ENCODE assay signal across 8 cellular contexts in genomic region chr16:58684354-58685083, GRCh38. TPM values are rescaled to one million over a fixed set of nuclear protein-coding genes. Genes with fewer than 3 reads are reported as not detected.
DNase-seq lines count a peak whose midpoint lies in the region; ATAC-seq, FAIRE-seq and TF ChIP-seq lines count a peak whose summit lies in the region.

A gene with protein sequence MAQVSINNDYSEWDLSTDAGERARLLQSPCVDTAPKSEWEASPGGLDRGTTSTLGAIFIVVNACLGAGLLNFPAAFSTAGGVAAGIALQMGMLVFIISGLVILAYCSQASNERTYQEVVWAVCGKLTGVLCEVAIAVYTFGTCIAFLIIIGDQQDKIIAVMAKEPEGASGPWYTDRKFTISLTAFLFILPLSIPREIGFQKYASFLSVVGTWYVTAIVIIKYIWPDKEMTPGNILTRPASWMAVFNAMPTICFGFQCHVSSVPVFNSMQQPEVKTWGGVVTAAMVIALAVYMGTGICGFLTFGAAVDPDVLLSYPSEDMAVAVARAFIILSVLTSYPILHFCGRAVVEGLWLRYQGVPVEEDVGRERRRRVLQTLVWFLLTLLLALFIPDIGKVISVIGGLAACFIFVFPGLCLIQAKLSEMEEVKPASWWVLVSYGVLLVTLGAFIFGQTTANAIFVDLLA (minus strand): TSS chr16:58684770. CDS start chr16:58680126, 4,644 bp downstream.

- CTCF ChIA-PET in HepG2 (lab: Yijun Ruan, JAX; ENCODE audit: low intra/inter-chr PET ratio, low total read pairs): no interaction called here

- TF ChIP-seq EP300 in HepG2 (IDR thresholded peaks at IDR 0.05; ENCODE audit: low read depth in 2 of 2, low read length in 2 of 2) (no peak), HepG2 (CRISPR knock-in tag; IDR thresholded peaks at IDR 0.05; ENCODE audit: borderline replicate concordance) (no peak; the same call in 1 of the 2 replicates)

- peak within 1 kb of the TSS; percentile 93 for H3K4me2 ChIP-seq in HepG2 (ENCODE audit: low read depth, low read length)

- no TSS peak for BruUV-seq in HepG2 (replicated peaks; lab: Mats Ljungman, UMichigan)

- peak within 1 kb of the TSS; percentile 48 for H3K27ac ChIP-seq in HepG2 (ENCODE audit: extremely low read length, insufficient read depth, low read length)

- TF ChIP-seq CTCF in AG09319 (IDR thresholded peaks at IDR 0.05; ENCODE audit: low read depth, low read length) (no peak), HepG2 (CRISPR knock-in tag; IDR thresholded peaks at IDR 0.05) (peak; percentile 13; the same call in 1 of the 2 replicates)

- FAIRE-seq in HepG2 (lab: Jason Lieb, UNC): peak; percentile 92

- TF ChIP-seq POLR2A in HepG2 (IDR thresholded peaks at IDR 0.05; ENCODE audit: insufficient read depth in 1 of 2, low read depth in 2 of 2, low read length in 2 of 2): peak; percentile 66 to 81

- peak; percentile 36 for DNase-seq in AG09319 (ENCODE audit: extremely low read depth, low read depth)
- DNase-seq in NCI-H524 (lab: John Stamatoyannopoulos, UW): peak; percentile 29 to 77
- DNase-seq in activated CD4-positive, alpha-beta T cell treated with anti-CD3 and anti-CD28 coated beads, Interleukin-2, amount 50 U/mL, for 24 hours (ENCODE audit: low read depth in 1 of 2, low spot score in 1 of 2): peak; percentile 49 to 68
- DNase-seq in dermis blood vessel endothelial cell: peak; percentile 88
- DNase-seq in HepG2 (ENCODE audit: low spot score): peak; percentile 83
- DNase-seq in stimulated activated CD4-positive, alpha-beta T cell treated with anti-CD3 and anti-CD28 coated beads, Interleukin-2, amount 100 ng/mL, for 48 hours: peak; percentile 60 to 69

- peak within 1 kb of the TSS; percentile 81 to 91 (median 88) for H3K4me3 ChIP-seq in HepG2 (replicated peaks in 1 of 3; ENCODE audit: insufficient read depth in 1 of 3, low read depth in 2 of 3, low read length in 3 of 3)

- no peak; the same call in 1 of the 2 replicates for TF ChIP-seq RAD21 in HepG2 (CRISPR knock-in tag; IDR thresholded peaks at IDR 0.05)

- no peaks in the 10 kb centered on the region; a peak in 1 of 5 replicates for H3K27me3 ChIP-seq in HepG2 (ENCODE audit: control insufficient read depth in 1 of 2, insufficient read depth in 2 of 2, low read length in 2 of 2)

- intact Hi-C loops in HepG2 (cut with micrococcal nuclease; ENCODE audit: unreplicated experiment): loop anchor here (2.0 kb wide), 1 partner anchor 48 kb away; no protein-coding TSS in a partner anchor

- in situ Hi-C loops in HepG2 (cut with HindIII; ENCODE audit: extremely low pct_ligation_motif_present, low pct_unique_long_range_greater_than_20kb): loop anchor here (5.0 kb wide), 2 partner anchors 48 to 73 kb away; partner anchors contain the start of gene GOT2

- H2AFZ ChIP-seq in HepG2 (ENCODE audit: low read length): peak within 1 kb of the TSS; percentile 97

- peaks cover 19% of the 10 kb centered on the region for H3K4me1 ChIP-seq in HepG2 (ENCODE audit: insufficient read depth, low read length)

- H4K20me1 ChIP-seq in HepG2 (ENCODE audit: insufficient read depth, low read length): no peaks in the 10 kb centered on the region

- ATAC-seq in GM18873 (IDR thresholded peaks at IDR 0.05; ENCODE audit: low FRiP score, unreplicated experiment) (peak; percentile 94), HG03135 (IDR thresholded peaks at IDR 0.05; ENCODE audit: unreplicated experiment) (peak; percentile 98), HepG2 (peak; percentile 97)

- H3K9ac ChIP-seq in HepG2 (ENCODE audit: insufficient read depth, low read depth, low read length): peak within 1 kb of the TSS; percentile 81

- POLR2A ChIA-PET in HepG2 (lab: Yijun Ruan, JAX): interaction anchor here (0.6 to 2.0 kb wide), 22 partner anchors 9 to 291 kb away, joined by 3 to 11 read pairs (median 4); partner anchors contain the start of gene GOT2

- H3K79me2 ChIP-seq in HepG2 (ENCODE audit: insufficient read depth, low read length): peaks cover 5% of the 10 kb centered on the region

- WGBS in HepG2 (ENCODE audit: low lambda C conversion rate): under 1% methylated on average over 29 of the region's 41 CpGs

- H3K9me3 ChIP-seq in HepG2 (ENCODE audit: low read length): no peaks in the 10 kb centered on the region

- H3K36me3 ChIP-seq in HepG2 (replicated peaks in 1 of 2; ENCODE audit: control insufficient read depth in 1 of 2, insufficient read depth in 2 of 2, low read length in 2 of 2): peaks cover 1 to 8% of the 10 kb centered on the region in 2 experiments; a peak in 2 of 5 replicates

TF ChIP-seq in HepG2, 621 proteins besides CTCF, POLR2A, EP300 and RAD21 (continues in another document):
- TF ChIP-seq MAFG (CRISPR knock-in tag; IDR thresholded peaks at IDR 0.05) (peak; percentile 67), SP1 (IDR thresholded peaks at IDR 0.05) (no peak), SP1 (CRISPR knock-in tag; IDR thresholded peaks at IDR 0.05) (peak; percentile 62; the same call in 1 of the 2 replicates), ETV6 (CRISPR knock-in tag; conservative IDR thresholded peaks at IDR 0.05) (no peak), E2F2 (CRISPR knock-in tag; IDR thresholded peaks at IDR 0.05; ENCODE audit: borderline replicate concordance) (peak; percentile 64; the same call in 1 of the 2 replicates), CHCHD3 (CRISPR knock-in tag; IDR thresholded peaks at IDR 0.05) (peak; percentile 87), NKX3-1 (CRISPR knock-in tag; IDR thresholded peaks at IDR 0.05) (peak; percentile 56; the same call in 1 of the 2 replicates), DDIT3 (CRISPR knock-in tag; IDR thresholded peaks at IDR 0.05) (peak; percentile 72; the same call in 1 of the 2 replicates), SIX4 (CRISPR knock-in tag; IDR thresholded peaks at IDR 0.05) (no peak), ZNF891 (CRISPR knock-in tag; IDR thresholded peaks at IDR 0.05) (peak; percentile 90), BRCA1 (CRISPR knock-in tag; IDR thresholded peaks at IDR 0.05) (0 out of 2 replicates have a peak, but pooled peaks have one; percentile 77), FOXK2 (IDR thresholded peaks at IDR 0.05) (no peak)
- TF ChIP-seq, protein P1, sequence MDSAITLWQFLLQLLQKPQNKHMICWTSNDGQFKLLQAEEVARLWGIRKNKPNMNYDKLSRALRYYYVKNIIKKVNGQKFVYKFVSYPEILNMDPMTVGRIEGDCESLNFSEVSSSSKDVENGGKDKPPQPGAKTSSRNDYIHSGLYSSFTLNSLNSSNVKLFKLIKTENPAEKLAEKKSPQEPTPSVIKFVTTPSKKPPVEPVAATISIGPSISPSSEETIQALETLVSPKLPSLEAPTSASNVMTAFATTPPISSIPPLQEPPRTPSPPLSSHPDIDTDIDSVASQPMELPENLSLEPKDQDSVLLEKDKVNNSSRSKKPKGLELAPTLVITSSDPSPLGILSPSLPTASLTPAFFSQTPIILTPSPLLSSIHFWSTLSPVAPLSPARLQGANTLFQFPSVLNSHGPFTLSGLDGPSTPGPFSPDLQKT (CRISPR knock-in tag; IDR thresholded peaks at IDR 0.05; ENCODE audit: borderline replicate concordance): peak; percentile 55; the same call in 1 of the 2 replicates
- TF ChIP-seq, protein P2, sequence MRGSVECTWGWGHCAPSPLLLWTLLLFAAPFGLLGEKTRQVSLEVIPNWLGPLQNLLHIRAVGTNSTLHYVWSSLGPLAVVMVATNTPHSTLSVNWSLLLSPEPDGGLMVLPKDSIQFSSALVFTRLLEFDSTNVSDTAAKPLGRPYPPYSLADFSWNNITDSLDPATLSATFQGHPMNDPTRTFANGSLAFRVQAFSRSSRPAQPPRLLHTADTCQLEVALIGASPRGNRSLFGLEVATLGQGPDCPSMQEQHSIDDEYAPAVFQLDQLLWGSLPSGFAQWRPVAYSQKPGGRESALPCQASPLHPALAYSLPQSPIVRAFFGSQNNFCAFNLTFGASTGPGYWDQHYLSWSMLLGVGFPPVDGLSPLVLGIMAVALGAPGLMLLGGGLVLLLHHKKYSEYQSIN (CRISPR knock-in tag; IDR thresholded peaks at IDR 0.05; ENCODE audit: borderline replicate concordance): no peak

RNA-seq across cellular contexts. Expression of the gene that starts here (rescaled TPM):
- 27.7 and 39.6 TPM in 2 replicates for total RNA-seq in dermis blood vessel endothelial cell
- 6.2 and 14.1 TPM in 2 replicates for total RNA-seq in HepG2 (2016; rRNA removed; fragmentation: Illumina TruSeq; extraction: Trizol)
- 4.6 and 5.0 TPM in 2 replicates for total RNA-seq in HepG2 (2016; cell fraction: cytosol; rRNA removed; fragmentation: Illumina TruSeq; extraction: Trizol; ENCODE audit: low read depth)
- 5.2 and 14.1 TPM in 2 replicates for total RNA-seq in HepG2 (2016; cell fraction: insoluble cytoplasmic fraction; rRNA removed; fragmentation: Illumina TruSeq; extraction: Trizol)
- 5.8 and 6.5 TPM in 2 replicates for total RNA-seq in HepG2 (2016; cell fraction: membrane; rRNA removed; fragmentation: Illumina TruSeq; extraction: Trizol)
- 27.7 and 28.1 TPM in 2 replicates for total RNA-seq in HepG2 (2016; cell fraction: nucleus; rRNA removed; fragmentation: Illumina TruSeq; extraction: Trizol)
- 13.2 and 17.0 TPM in 2 replicates for polyA plus RNA-seq in HepG2 (2011; rRNA removed)
- 9.7 and 10.5 TPM in 2 replicates for polyA plus RNA-seq in HepG2 (2011; cell fraction: cytosol; rRNA removed)
- 26.4 and 29.4 TPM in 2 replicates for polyA plus RNA-seq in HepG2 (2011; cell fraction: nucleus; rRNA removed)
- polyA plus RNA-seq in HepG2 (2012): 7.1 and 10.6 TPM in 2 replicates
- 1.0 and 1.3 TPM in 2 replicates for polyA plus RNA-seq in HepG2 (2016; cell fraction: cytosol; fragmentation: Illumina TruSeq; extraction: Trizol; ENCODE audit: low read depth)
- polyA plus RNA-seq in HepG2 (2016; cell fraction: insoluble cytoplasmic fraction; fragmentation: Illumina TruSeq; extraction: Trizol; ENCODE audit: low read depth): 5.1 and 5.6 TPM in 2 replicates
- 2.3 and 3.2 TPM in 2 replicates for polyA plus RNA-seq in HepG2 (2016; cell fraction: membrane; fragmentation: Illumina TruSeq; extraction: Trizol; ENCODE audit: low read depth)
- polyA plus RNA-seq in HepG2 (2016; cell fraction: nucleus; fragmentation: Illumina TruSeq; extraction: Trizol; ENCODE audit: insufficient read depth, low read depth): 32.4 and 36.5 TPM in 2 replicates
- polyA minus RNA-seq in HepG2 (2011; rRNA and poly(A)+ RNA removed; ENCODE audit: low replicate concordance): 42.7 and 51.0 TPM in 2 replicates
- 8.7 and 12.4 TPM in 2 replicates for polyA minus RNA-seq in HepG2 (2011; cell fraction: cytosol; rRNA and poly(A)+ RNA removed)
- 30.5 and 35.6 TPM in 2 replicates for polyA minus RNA-seq in HepG2 (2011; cell fraction: nucleus; rRNA and poly(A)+ RNA removed)

Comparison
In these comparisons a context has a peak if more than half of its experiments do, and no peak if none do; other contexts are left out.
1. Peak in every context shown above with its lines: DNase-seq, ATAC-seq, H3K4me3 ChIP-seq and H3K27ac ChIP-seq.
2. DNase-seq: peak in every context shown above with its lines; median percentile 88 in dermis blood vessel endothelial cell; 83 in HepG2; 64 in stimulated activated CD4-positive, alpha-beta T cell treated with anti-CD3 and anti-CD28 coated beads, Interleukin-2, amount 100 ng/mL, for 48 hours; 58 in activated CD4-positive, alpha-beta T cell treated with anti-CD3 and anti-CD28 coated beads, Interleukin-2, amount 50 U/mL, for 24 hours; 53 in NCI-H524; 36 in AG09319.